1 cellular context compared by ENCODE assay signal in genomic region chr2:233419626-233420431, GRCh38.
TF ChIP-seq lines count a peak whose summit lies in the region.

No MANE protein-coding gene starts in this region.

TF ChIP-seq in GM23338, 12 proteins besides CTCF, POLR2A, EP300 and RAD21 (continued from another document):
- 0 out of 2 replicates have a peak, but pooled peaks have one; percentile 8 for TF ChIP-seq ZNF462 (CRISPR knock-in tag; IDR thresholded peaks at IDR 0.05)
